In genomic region chr5:128750202-128750601, GRCh38 we compare ENCODE assay signal across 1 cellular context.
TF ChIP-seq lines count a peak whose summit lies in the region.

No MANE protein-coding gene starts in this region.

TF ChIP-seq in H1, 55 proteins besides CTCF, POLR2A, EP300 and RAD21 (continued from another document):
- TF ChIP-seq, protein P1, sequence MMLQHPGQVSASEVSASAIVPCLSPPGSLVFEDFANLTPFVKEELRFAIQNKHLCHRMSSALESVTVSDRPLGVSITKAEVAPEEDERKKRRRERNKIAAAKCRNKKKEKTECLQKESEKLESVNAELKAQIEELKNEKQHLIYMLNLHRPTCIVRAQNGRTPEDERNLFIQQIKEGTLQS (IDR thresholded peaks at IDR 0.05; ENCODE audit: insufficient read depth, low read depth, low read length): no peak
- TF ChIP-seq TEAD4 (IDR thresholded peaks at IDR 0.05; ENCODE audit: low read depth, low read length): no peak
- TF ChIP-seq KDM4A (IDR thresholded peaks at IDR 0.05; ENCODE audit: low read depth, low read length, severe bottlenecking): no peak
- TF ChIP-seq, protein P2, sequence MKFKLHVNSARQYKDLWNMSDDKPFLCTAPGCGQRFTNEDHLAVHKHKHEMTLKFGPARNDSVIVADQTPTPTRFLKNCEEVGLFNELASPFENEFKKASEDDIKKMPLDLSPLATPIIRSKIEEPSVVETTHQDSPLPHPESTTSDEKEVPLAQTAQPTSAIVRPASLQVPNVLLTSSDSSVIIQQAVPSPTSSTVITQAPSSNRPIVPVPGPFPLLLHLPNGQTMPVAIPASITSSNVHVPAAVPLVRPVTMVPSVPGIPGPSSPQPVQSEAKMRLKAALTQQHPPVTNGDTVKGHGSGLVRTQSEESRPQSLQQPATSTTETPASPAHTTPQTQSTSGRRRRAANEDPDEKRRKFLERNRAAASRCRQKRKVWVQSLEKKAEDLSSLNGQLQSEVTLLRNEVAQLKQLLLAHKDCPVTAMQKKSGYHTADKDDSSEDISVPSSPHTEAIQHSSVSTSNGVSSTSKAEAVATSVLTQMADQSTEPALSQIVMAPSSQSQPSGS (IDR thresholded peaks at IDR 0.05; ENCODE audit: low read length): no peak
- TF ChIP-seq TBP (IDR thresholded peaks at IDR 0.05; ENCODE audit: low read depth, low read length): no peak
- TF ChIP-seq ZNF274 (IDR thresholded peaks at IDR 0.05; ENCODE audit: borderline replicate concordance, extremely low read depth, low read length): no peak
- TF ChIP-seq PHF8 (conservative IDR thresholded peaks at IDR 0.05; ENCODE audit: low read depth, low read length): no peak
- no peak for TF ChIP-seq SIRT6 (IDR thresholded peaks at IDR 0.05; ENCODE audit: low read length)
- no peak for TF ChIP-seq RBBP5 (IDR thresholded peaks at IDR 0.05; ENCODE audit: borderline replicate concordance, low read depth, low read length)
- TF ChIP-seq POLR2AphosphoS5 (IDR thresholded peaks at IDR 0.05; ENCODE audit: low read depth, low read length): no peak
- TF ChIP-seq RFX5 (IDR thresholded peaks at IDR 0.05; ENCODE audit: borderline replicate concordance, low read depth, low read length): no peak
- no peak for TF ChIP-seq CHD2 (IDR thresholded peaks at IDR 0.05; ENCODE audit: low read length)
- no peak for TF ChIP-seq EZH2 (IDR thresholded peaks at IDR 0.05; ENCODE audit: low read depth, low read length, severe bottlenecking)
